Comparison of ENCODE assay signal across 25 cellular contexts in genomic region chr11:35539256-35539655, GRCh38. TPM values are rescaled to one million over a fixed set of nuclear protein-coding genes. Genes with fewer than 3 reads are reported as not detected.
DNase-seq lines count a peak whose midpoint lies in the region; ATAC-seq and TF ChIP-seq lines count a peak whose summit lies in the region.
"Had no signal": no experiment of that assay in that cellular context is flagged by ENCODE, and none has a peak within 500 bp of the region (broad histone marks: within the 10 kb centered on the region; RNA-seq: fewer than 3 reads in every experiment).

No MANE protein-coding gene starts in this region.

- TF ChIP-seq CTCF in heart left ventricle (IDR thresholded peaks at IDR 0.05) = no peak
- no peak for TF ChIP-seq CTCF in epithelial cell of esophagus (IDR thresholded peaks at IDR 0.05; ENCODE audit: insufficient read depth, low read depth, low read length, missing control alignments)
- no peak for TF ChIP-seq CTCF in mesothelial cell of epicardium (IDR thresholded peaks at IDR 0.05; ENCODE audit: unreplicated experiment)
- TF ChIP-seq CTCF in uterus (IDR thresholded peaks at IDR 0.05) = no peak
- no peak for TF ChIP-seq CTCF in dorsolateral prefrontal cortex (IDR thresholded peaks at IDR 0.05 in 54 of 56, conservative IDR thresholded peaks at IDR 0.05 in 2 of 56; ENCODE audit: low read depth in 1 of 56, partially characterized antibody in 56 of 56)

- intact Hi-C loops in heart left ventricle (cut with DNase I) = no loop called here
- intact Hi-C loops in Right ventricle myocardium inferior (cut with DNase I) = no loop called here
- intact Hi-C loops in uterus (cut with DNase I; ENCODE audit: low total_unique reads) = no loop called here
- intact Hi-C loops in dorsolateral prefrontal cortex (cut with DNase I) = no loop called here

- 54 to 69% (median 61%) methylated on average over 3 of the region's 3 CpGs for WGBS in heart left ventricle, 4 donors

- H3K4me1 ChIP-seq in heart left ventricle (peaks cover 0 to 31% (median 9%) of the 10 kb centered on the region in 12 donors), uterus (peaks cover 6 to 17% of the 10 kb centered on the region in 2 donors)
- H3K4me1 ChIP-seq: body of pancreas, colonic mucosa, foreskin keratinocyte had no signal

- ATAC-seq in heart left ventricle (peak in 1 of 4 donors; percentile 4), Right ventricle myocardium inferior (no peak)
- ATAC-seq: body of pancreas, HepG2 had no signal

- no peak overlapping the region for H3K4me3 Mint-ChIP-seq in mesothelial cell of epicardium
- H3K4me3 Mint-ChIP-seq: activated naive CD4-positive, alpha-beta T cell treated with anti-CD3 and anti-CD28 coated beads, Interleukin-2, amount 10 ng/mL, durations not matched to agents 7 days and 5 days; nephron progenitor cell; stimulated activated naive CD8-positive, alpha-beta T cell treated with anti-CD3 and anti-CD28 coated beads, Interleukin-15, Interleukin-2, amounts not matched to agents 100 ng/mL and 50 ng/mL, for 24 hours had no signal

- H3K27ac Mint-ChIP-seq in mesothelial cell of epicardium = peak overlapping the region; percentile 74
- H3K27ac Mint-ChIP-seq: activated naive CD4-positive, alpha-beta T cell treated with anti-CD3 and anti-CD28 coated beads, Interleukin-2, amount 10 ng/mL, durations not matched to agents 7 days and 5 days; stimulated activated naive CD8-positive, alpha-beta T cell treated with anti-CD3 and anti-CD28 coated beads, Interleukin-15, Interleukin-2, amounts not matched to agents 100 ng/mL and 50 ng/mL, for 24 hours had no signal

- H3K36me3 ChIP-seq in heart left ventricle (no peaks in the 10 kb centered on the region), uterus (no peaks in the 10 kb centered on the region)
- H3K36me3 ChIP-seq: colonic mucosa had no signal

- TF ChIP-seq POLR2A in heart left ventricle (IDR thresholded peaks at IDR 0.05) (no peak), uterus (IDR thresholded peaks at IDR 0.05) (no peak)

- H3K9me3 Mint-ChIP-seq in mesothelial cell of epicardium = no peaks in the 10 kb centered on the region
- H3K9me3 Mint-ChIP-seq: activated naive CD4-positive, alpha-beta T cell treated with anti-CD3 and anti-CD28 coated beads, Interleukin-2, amount 10 ng/mL, durations not matched to agents 7 days and 5 days; nephron progenitor cell; stimulated activated naive CD8-positive, alpha-beta T cell treated with anti-CD3 and anti-CD28 coated beads, Interleukin-15, Interleukin-2, amounts not matched to agents 100 ng/mL and 50 ng/mL, for 24 hours had no signal

- H3K27me3 ChIP-seq in heart left ventricle (no peaks in the 10 kb centered on the region), uterus (no peaks in the 10 kb centered on the region), dorsolateral prefrontal cortex (no peaks in the 10 kb centered on the region)
- H3K27me3 ChIP-seq: body of pancreas, colonic mucosa, foreskin keratinocyte had no signal

- H3K4me3 ChIP-seq in heart left ventricle (no peak overlapping the region), epithelial cell of esophagus (ENCODE audit: low read length) (no peak overlapping the region), uterus (no peak overlapping the region), dorsolateral prefrontal cortex (no peak overlapping the region)
- H3K4me3 ChIP-seq: body of pancreas, colonic mucosa, skin epidermis had no signal

- H3K9me3 ChIP-seq in heart left ventricle (no peaks in the 10 kb centered on the region), uterus (no peaks in the 10 kb centered on the region)
- H3K9me3 ChIP-seq: body of pancreas, colonic mucosa had no signal

- no peaks in the 10 kb centered on the region for H3K27me3 Mint-ChIP-seq in mesothelial cell of epicardium (ENCODE audit: low read depth)

- peak overlapping the region in 9 of 12 donors; percentile 11 to 66 (median 55) for H3K27ac ChIP-seq in heart left ventricle
- H3K27ac ChIP-seq in uterus = peak overlapping the region; percentile 75 to 81
- H3K27ac ChIP-seq in dorsolateral prefrontal cortex = no peak overlapping the region
- H3K27ac ChIP-seq: body of pancreas, colonic mucosa, foreskin keratinocyte, RWPE1 had no signal

- H3K4me1 Mint-ChIP-seq in mesothelial cell of epicardium = peaks cover 62% of the 10 kb centered on the region
- H3K4me1 Mint-ChIP-seq: activated naive CD4-positive, alpha-beta T cell treated with anti-CD3 and anti-CD28 coated beads, Interleukin-2, amount 10 ng/mL, durations not matched to agents 7 days and 5 days had no signal

- no peaks in the 10 kb centered on the region for H3K36me3 Mint-ChIP-seq in mesothelial cell of epicardium
- H3K36me3 Mint-ChIP-seq: activated naive CD4-positive, alpha-beta T cell treated with anti-CD3 and anti-CD28 coated beads, Interleukin-2, amount 10 ng/mL, durations not matched to agents 7 days and 5 days had no signal

- DNase-seq in heart left ventricle (no peak), Right ventricle myocardium inferior (ENCODE audit: missing footprints) (no peak), epithelial cell of esophagus (ENCODE audit: low read depth) (peak; percentile 11), mesothelial cell of epicardium (ENCODE audit: low spot score in 2 of 2, unreplicated experiment in 2 of 2) (no peak), uterus (no peak), dorsolateral prefrontal cortex (no peak), HK-2 (ENCODE audit: unreplicated experiment) (no peak), germinal center (ENCODE audit: low spot score) (no peak)
- DNase-seq: activated CD4-positive, CD25-positive, alpha-beta regulatory T cell treated with anti-CD3 and anti-CD28 coated beads, Interleukin-2, amount 50 U/mL, for 72 hours; activated naive CD4-positive, alpha-beta T cell treated with anti-CD3 and anti-CD28 coated beads, Interleukin-2, amount 10 ng/mL, durations not matched to agents 7 days and 5 days; activated T-cell treated with anti-CD3 and anti-CD28 coated beads, Interleukin-2, amount 50 U/mL, for 48 hours; C1 segment of cervical spinal cord; mesendoderm; NCI-H1417 treated with DMSO at 0.1 percent for 48 hours; NCI-H526; stimulated activated CD4-positive, alpha-beta T cell treated with anti-CD3 and anti-CD28 coated beads, Interleukin-2, amount 100 ng/mL, for 48 hours had no signal

RNA-seq across cellular contexts. Expression of gene PAMR1, which starts 13.8 kb away (rescaled TPM):
- total RNA-seq in heart left ventricle (10 to 100 TPM in 2 of 9 donors, 1 to 10 TPM in 7; 4.1 to 18.3 (median 7.2) TPM), Right ventricle myocardium inferior (14.5 TPM), mesothelial cell of epicardium (38.3 to 44.8 TPM (median 43.5 TPM) in 3 replicates), uterus (100 to 1,000 TPM in 1 of 4 donors, 10 to 100 TPM in 3; 26.8 to 172 (median 53.6) TPM), dorsolateral prefrontal cortex (10 to 100 TPM; 10.9 to 64.3 (median 22.6) TPM)
- polyA plus RNA-seq in heart left ventricle = 1 to 10 TPM; 3.5 to 4.3 TPM
- total RNA-seq: activated CD8-positive, alpha-beta memory T cell treated with anti-CD3 and anti-CD28 coated beads for 36 hours; HepG2 had no signal
- polyA plus RNA-seq: HepG2 had no signal

Comparison
In these comparisons a context has a peak if more than half of its experiments do, and no peak if none do; other contexts are left out.
1. H3K27ac ChIP-seq: peak in heart left ventricle (9 of 12) and uterus (2 of 2); none in dorsolateral prefrontal cortex (0 of 59).